ENCODE assay signal across 1 cellular context in the genomic region with DNA sequence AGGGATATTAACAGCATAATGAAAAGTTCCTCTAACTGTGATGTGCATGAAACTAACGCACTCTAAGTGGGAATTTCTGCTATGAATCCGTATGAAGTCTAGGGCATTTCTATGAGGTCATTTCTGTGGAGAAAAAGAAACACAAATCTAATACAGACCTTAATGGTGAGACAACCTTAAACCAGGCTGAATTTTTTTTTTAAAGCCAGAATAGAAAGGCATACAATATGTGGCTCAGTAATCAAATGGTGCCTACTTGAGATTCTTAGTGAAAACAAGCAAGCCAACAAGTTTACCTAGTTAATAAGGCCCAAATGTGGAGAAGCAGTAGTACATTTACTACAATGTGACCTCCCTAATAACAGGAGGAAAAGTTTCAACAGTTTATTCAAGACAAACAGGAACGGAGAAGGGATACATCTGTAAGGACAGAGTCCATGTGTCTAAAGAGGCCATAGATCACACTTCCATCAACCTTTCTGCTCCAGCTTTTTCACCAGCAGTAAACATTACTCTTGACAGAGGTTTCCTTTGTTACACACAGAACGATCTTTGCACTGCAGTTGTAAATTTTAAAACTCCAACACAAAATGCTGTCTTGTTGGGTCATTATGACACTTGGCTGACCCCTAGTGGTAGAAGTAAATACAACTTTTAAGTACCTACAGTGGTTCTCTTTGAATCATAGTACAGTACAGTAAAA.
TF ChIP-seq lines count a peak whose summit lies in the region.

No MANE protein-coding gene starts in this region.

TF ChIP-seq in GM12878, 131 proteins besides CTCF, POLR2A, EP300 and RAD21:
- TF ChIP-seq TCF7 (IDR thresholded peaks at IDR 0.05; ENCODE audit: borderline replicate concordance) (no peak), NRF1 (conservative IDR thresholded peaks at IDR 0.05; ENCODE audit: low read depth, low read length) (no peak), SMAD1 (IDR thresholded peaks at IDR 0.05; ENCODE audit: low read depth, partially characterized antibody) (no peak), YBX1 (IDR thresholded peaks at IDR 0.05) (no peak), HDGF (IDR thresholded peaks at IDR 0.05) (no peak), SMC3 (IDR thresholded peaks at IDR 0.05; ENCODE audit: borderline replicate concordance, low read length) (peak; percentile 82), SMARCA5 (IDR thresholded peaks at IDR 0.05) (peak; percentile 46; the same call in 1 of the 2 replicates), ZSCAN29 (IDR thresholded peaks at IDR 0.05) (no peak), MXI1 (IDR thresholded peaks at IDR 0.05; ENCODE audit: low read depth, low read length) (no peak), NR2F1 (conservative IDR thresholded peaks at IDR 0.05) (no peak), MEF2A (IDR thresholded peaks at IDR 0.05; ENCODE audit: insufficient read depth, low read depth, low read length) (0 out of 2 replicates have a peak, but pooled peaks have one; percentile 28)
- TF ChIP-seq, protein P1, sequence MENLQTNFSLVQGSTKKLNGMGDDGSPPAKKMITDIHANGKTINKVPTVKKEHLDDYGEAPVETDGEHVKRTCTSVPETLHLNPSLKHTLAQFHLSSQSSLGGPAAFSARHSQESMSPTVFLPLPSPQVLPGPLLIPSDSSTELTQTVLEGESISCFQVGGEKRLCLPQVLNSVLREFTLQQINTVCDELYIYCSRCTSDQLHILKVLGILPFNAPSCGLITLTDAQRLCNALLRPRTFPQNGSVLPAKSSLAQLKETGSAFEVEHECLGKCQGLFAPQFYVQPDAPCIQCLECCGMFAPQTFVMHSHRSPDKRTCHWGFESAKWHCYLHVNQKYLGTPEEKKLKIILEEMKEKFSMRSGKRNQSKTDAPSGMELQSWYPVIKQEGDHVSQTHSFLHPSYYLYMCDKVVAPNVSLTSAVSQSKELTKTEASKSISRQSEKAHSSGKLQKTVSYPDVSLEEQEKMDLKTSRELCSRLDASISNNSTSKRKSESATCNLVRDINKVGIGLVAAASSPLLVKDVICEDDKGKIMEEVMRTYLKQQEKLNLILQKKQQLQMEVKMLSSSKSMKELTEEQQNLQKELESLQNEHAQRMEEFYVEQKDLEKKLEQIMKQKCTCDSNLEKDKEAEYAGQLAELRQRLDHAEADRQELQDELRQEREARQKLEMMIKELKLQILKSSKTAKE (IDR thresholded peaks at IDR 0.05; ENCODE audit: low read depth, poor library complexity, severe bottlenecking), result no peak
- TF ChIP-seq, protein P2, sequence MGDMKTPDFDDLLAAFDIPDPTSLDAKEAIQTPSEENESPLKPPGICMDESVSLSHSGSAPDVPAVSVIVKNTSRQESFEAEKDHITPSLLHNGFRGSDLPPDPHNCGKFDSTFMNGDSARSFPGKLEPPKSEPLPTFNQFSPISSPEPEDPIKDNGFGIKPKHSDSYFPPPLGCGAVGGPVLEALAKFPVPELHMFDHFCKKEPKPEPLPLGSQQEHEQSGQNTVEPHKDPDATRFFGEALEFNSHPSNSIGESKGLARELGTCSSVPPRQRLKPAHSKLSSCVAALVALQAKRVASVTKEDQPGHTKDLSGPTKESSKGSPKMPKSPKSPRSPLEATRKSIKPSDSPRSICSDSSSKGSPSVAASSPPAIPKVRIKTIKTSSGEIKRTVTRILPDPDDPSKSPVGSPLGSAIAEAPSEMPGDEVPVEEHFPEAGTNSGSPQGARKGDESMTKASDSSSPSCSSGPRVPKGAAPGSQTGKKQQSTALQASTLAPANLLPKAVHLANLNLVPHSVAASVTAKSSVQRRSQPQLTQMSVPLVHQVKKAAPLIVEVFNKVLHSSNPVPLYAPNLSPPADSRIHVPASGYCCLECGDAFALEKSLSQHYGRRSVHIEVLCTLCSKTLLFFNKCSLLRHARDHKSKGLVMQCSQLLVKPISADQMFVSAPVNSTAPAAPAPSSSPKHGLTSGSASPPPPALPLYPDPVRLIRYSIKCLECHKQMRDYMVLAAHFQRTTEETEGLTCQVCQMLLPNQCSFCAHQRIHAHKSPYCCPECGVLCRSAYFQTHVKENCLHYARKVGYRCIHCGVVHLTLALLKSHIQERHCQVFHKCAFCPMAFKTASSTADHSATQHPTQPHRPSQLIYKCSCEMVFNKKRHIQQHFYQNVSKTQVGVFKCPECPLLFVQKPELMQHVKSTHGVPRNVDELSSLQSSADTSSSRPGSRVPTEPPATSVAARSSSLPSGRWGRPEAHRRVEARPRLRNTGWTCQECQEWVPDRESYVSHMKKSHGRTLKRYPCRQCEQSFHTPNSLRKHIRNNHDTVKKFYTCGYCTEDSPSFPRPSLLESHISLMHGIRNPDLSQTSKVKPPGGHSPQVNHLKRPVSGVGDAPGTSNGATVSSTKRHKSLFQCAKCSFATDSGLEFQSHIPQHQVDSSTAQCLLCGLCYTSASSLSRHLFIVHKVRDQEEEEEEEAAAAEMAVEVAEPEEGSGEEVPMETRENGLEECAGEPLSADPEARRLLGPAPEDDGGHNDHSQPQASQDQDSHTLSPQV (IDR thresholded peaks at IDR 0.05), result peak; percentile 75; the same call in 1 of the 2 replicates
